ENCODE assay signal across 9 cellular contexts in the genomic region with DNA sequence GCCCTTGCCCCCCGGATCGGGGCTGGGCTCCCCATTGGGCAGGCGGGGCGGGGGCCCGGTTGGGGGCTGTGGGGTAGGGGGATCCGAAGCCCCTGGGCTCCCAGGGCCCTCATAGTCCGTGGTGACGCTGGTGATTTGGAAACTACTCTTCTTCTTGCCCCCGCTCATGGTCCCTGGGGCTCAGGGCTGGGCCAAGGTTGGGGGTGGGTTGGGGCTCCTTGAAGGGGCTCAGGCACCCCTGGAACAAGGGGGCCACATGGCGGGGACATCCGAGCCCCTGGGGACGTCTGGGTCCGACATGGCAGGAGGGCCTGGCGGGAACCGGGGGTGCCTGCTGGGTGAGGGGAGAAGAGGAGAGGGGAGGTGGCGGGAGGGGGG. TPM values are rescaled to one million over a fixed set of nuclear protein-coding genes. Genes with fewer than 3 reads are reported as not detected.
A peak's percentile ranks its signal among the peaks of the same experiment; 100 is the strongest.
DNase-seq lines count a peak whose midpoint lies in the region; ATAC-seq and TF ChIP-seq lines count a peak whose summit lies in the region.
"Had no signal": no experiment of that assay in that cellular context is flagged by ENCODE, and none has a peak within 500 bp of the region (broad histone marks: within the 10 kb centered on the region; RNA-seq: fewer than 3 reads in every experiment).

No MANE protein-coding gene starts in this region.

- peaks cover 53% of the 10 kb centered on the region for H3K79me2 ChIP-seq in GM23248 (ENCODE audit: insufficient read depth)

- TF ChIP-seq CTCF in WTC11 (IDR thresholded peaks at IDR 0.05) (no peak), right atrium auricular region (IDR thresholded peaks at IDR 0.05) (no peak)

- H3K36me3 ChIP-seq in GM23248 (ENCODE audit: low read depth) (no peaks in the 10 kb centered on the region; the same call in 1 of the 2 replicates), right atrium auricular region (peaks cover 11% of the 10 kb centered on the region)

- H3K4me3 Mint-ChIP-seq in WTC11, result peak overlapping the region; percentile 78

- H3K27me3 ChIP-seq in GM23248 (replicated peaks; ENCODE audit: insufficient read depth) (no peaks in the 10 kb centered on the region), right atrium auricular region (no peaks in the 10 kb centered on the region)

- H2AFZ ChIP-seq in GM23248, result no peak overlapping the region

- in situ Hi-C loops in GM23248 (cut with MboI), result loop anchor here (10.0 kb wide), 1 partner anchor 217 kb away; the partner anchor contains the start of gene GIGYF1

- H4K20me1 ChIP-seq in GM23248 (ENCODE audit: insufficient read depth), result no peaks in the 10 kb centered on the region

- 0 to 1% methylated on average over 5 to 16 of the region's 16 CpGs for WGBS in GM23248 (ENCODE audit: low coverage in 1 of 2, low lambda C conversion rate in 2 of 2, missing lambda C conversion rate in 2 of 2), 2 experiments

- H3K27me3 Mint-ChIP-seq in WTC11 (ENCODE audit: low read depth), result no peaks in the 10 kb centered on the region

- peaks cover 11% of the 10 kb centered on the region; the same call in 1 of the 2 replicates for H3K4me1 ChIP-seq in GM23248 (ENCODE audit: insufficient read depth)
- peaks cover 0 to 63% of the 10 kb centered on the region in 2 donors for H3K4me1 ChIP-seq in right atrium auricular region

- H3K27ac ChIP-seq in GM23248 (peak overlapping the region; percentile 64; the same call in 1 of the 2 replicates), right atrium auricular region (peak overlapping the region; percentile 93 to 97), skin epidermis (peak overlapping the region; percentile 54 to 100 (median 93))

- H3F3A ChIP-seq in GM23248 (ENCODE audit: insufficient read depth), result 0 out of 2 replicates have a peak, but pooled peaks cover 3% of the 10 kb centered on the region

- peak overlapping the region; percentile 90 for H3K9ac ChIP-seq in GM23248

- peak overlapping the region; percentile 89 for H3K4me2 ChIP-seq in GM23248 (ENCODE audit: unreplicated experiment)

- peaks cover 22% of the 10 kb centered on the region for H3K4me1 Mint-ChIP-seq in WTC11

- DNase-seq in GM23248 (peak; percentile 25), WTC11 (ENCODE audit: low spot score) (no peak), right atrium auricular region (ENCODE audit: low spot score) (no peak), putamen (ENCODE audit: low spot score) (no peak), DMS79 treated with DMSO at 0.1 percent for 48 hours (lab: John Stamatoyannopoulos, UW) (no peak)
- DNase-seq in central memory CD4-positive, alpha-beta T cell, result no peak
- DNase-seq: activated gamma-delta T cell had no signal

- H3K4me3 ChIP-seq in GM23248 (peak overlapping the region; percentile 93), right atrium auricular region (peak overlapping the region; percentile 96 to 99), skin epidermis (peak overlapping the region; percentile 61 to 99 (median 99))

- ATAC-seq in WTC11 (no peak), HG02870 (IDR thresholded peaks at IDR 0.05; ENCODE audit: unreplicated experiment) (no peak)

- H3K9me2 ChIP-seq in GM23248 (ENCODE audit: insufficient read depth), result no peaks in the 10 kb centered on the region

- no peak overlapping the region for H3K27ac Mint-ChIP-seq in WTC11

- POLR2A ChIA-PET in WTC11 (lab: Charles Lee), result interaction anchor here (0.6 to 1.9 kb wide), 3 partner anchors 49 to 1829 kb away, joined by 3 to 7 read pairs (median 3); partner anchors contain the start of genes AGFG2 and ZCWPW1

- H3K36me3 Mint-ChIP-seq in WTC11, result no peaks in the 10 kb centered on the region

- no peaks in the 10 kb centered on the region for H3K9me3 Mint-ChIP-seq in WTC11

- H3K9me3 ChIP-seq in GM23248 (ENCODE audit: low read depth), result no peaks in the 10 kb centered on the region
- no peaks in the 10 kb centered on the region for H3K9me3 ChIP-seq in right atrium auricular region

- CTCF ChIA-PET in WTC11 (lab: Charles Lee), result interaction anchor here (0.7 to 7.3 kb wide), 16 partner anchors 8 to 214 kb away, joined by 3 to 82 read pairs (median 8); partner anchors contain the start of genes FBXO24 and LRCH4

TF ChIP-seq in WTC11, 78 proteins besides CTCF, POLR2A, EP300 and RAD21:
- TF ChIP-seq ATF1 (CRISPR knock-in tag; IDR thresholded peaks at IDR 0.05), result no peak
- no peak for TF ChIP-seq ZNF138 (CRISPR knock-in tag; conservative IDR thresholded peaks at IDR 0.05)
- TF ChIP-seq ZNF671 (CRISPR knock-in tag; IDR thresholded peaks at IDR 0.05), result no peak

RNA-seq across cellular contexts. Expression of gene TSC22D4, which starts 1.2 kb away (rescaled TPM):
- total RNA-seq in GM23248 (2014; rRNA removed; shearing (Covaris generic)), result 18.6 and 30.7 TPM in 2 replicates
- polyA plus RNA-seq in GM23248 (2016; fragmentation: Nextera tagmentation; extraction: Ambion mirVana), result 19.1 and 20.7 TPM in 2 replicates
- total RNA-seq in WTC11 (2021) (27.5 to 34.5 TPM (median 29.7 TPM) in 3 replicates), right atrium auricular region (10 to 100 TPM; 26.2 to 34.6 TPM)

RNA-seq across cellular contexts. Expression of gene NYAP1, which starts 5.9 kb away (rescaled TPM):
- not detected in 2 replicates for total RNA-seq in GM23248 (2014; rRNA removed; shearing (Covaris generic))
- not detected in 2 replicates for polyA plus RNA-seq in GM23248 (2016; fragmentation: Nextera tagmentation; extraction: Ambion mirVana)
- total RNA-seq in WTC11 (2021), result 6.2 to 7.6 TPM (median 6.7 TPM) in 3 replicates
- 1 to 10 TPM in 1 of 2 donors, under 1 TPM in 1; 0.37 to 1.5 TPM for total RNA-seq in right atrium auricular region

RNA-seq across cellular contexts. Expression of gene SPACDR, which starts 13.8 kb away (rescaled TPM):
- total RNA-seq in GM23248 (2014; rRNA removed; shearing (Covaris generic)), result not detected in 2 replicates
- 0.50 TPM in 1 of 2 replicates, not detected in the other for polyA plus RNA-seq in GM23248 (2016; fragmentation: Nextera tagmentation; extraction: Ambion mirVana)
- total RNA-seq in WTC11 (2021) (0.33 to 0.48 TPM (median 0.39 TPM) in 3 replicates), right atrium auricular region (not detected)

RNA-seq across cellular contexts. Expression of gene PPP1R35, which starts 41.6 kb away (rescaled TPM):
- total RNA-seq in GM23248 (2014; rRNA removed; shearing (Covaris generic)), result 11.9 and 15.8 TPM in 2 replicates
- 15.7 and 20.0 TPM in 2 replicates for polyA plus RNA-seq in GM23248 (2016; fragmentation: Nextera tagmentation; extraction: Ambion mirVana)
- 85.9 to 90.8 TPM (median 88.3 TPM) in 3 replicates for total RNA-seq in WTC11 (2021)
- 10 to 100 TPM; 18.7 to 20.2 TPM for total RNA-seq in right atrium auricular region

RNA-seq across cellular contexts. Expression of gene MEPCE, which starts 48.2 kb away (rescaled TPM):
- total RNA-seq in GM23248 (2014; rRNA removed; shearing (Covaris generic)), result 24.2 and 27.2 TPM in 2 replicates
- polyA plus RNA-seq in GM23248 (2016; fragmentation: Nextera tagmentation; extraction: Ambion mirVana), result 7.7 and 8.0 TPM in 2 replicates
- total RNA-seq in WTC11 (2021), result 41.9 to 49.6 TPM (median 47.7 TPM) in 3 replicates
- 10 to 100 TPM; 12.6 to 21.9 TPM for total RNA-seq in right atrium auricular region
